Comparison of ENCODE assay signal across 2 cellular contexts in genomic region chr15:41689083-41689482, GRCh38.
TF ChIP-seq lines count a peak whose summit lies in the region.

No MANE protein-coding gene starts in this region.

TF ChIP-seq in HEK293, 187 proteins besides CTCF, POLR2A, EP300 and RAD21 (continued from another document):
- TF ChIP-seq PRDM10 (tag by site-specific recombination; IDR thresholded peaks at IDR 0.05) (peak; percentile 80), ZNF366 (tag by site-specific recombination; conservative IDR thresholded peaks at IDR 0.05) (peak; percentile 70), ZNF530 (tag by site-specific recombination; IDR thresholded peaks at IDR 0.05; ENCODE audit: low read depth) (no peak)

TF ChIP-seq in K562, 482 proteins besides CTCF, POLR2A, EP300 and RAD21 (continued from another document and continues in another):
- no peak for TF ChIP-seq JUND (IDR thresholded peaks at IDR 0.05; ENCODE audit: borderline replicate concordance, low read depth, low read length)
- no peak for TF ChIP-seq JUND (tag; IDR thresholded peaks at IDR 0.05; ENCODE audit: borderline replicate concordance, low read depth, low read length)
- TF ChIP-seq CBX2 (IDR thresholded peaks at IDR 0.05; ENCODE audit: insufficient read depth, low read length, poor library complexity, severe bottlenecking) = no peak
- TF ChIP-seq ZNF699 (CRISPR knock-in tag; IDR thresholded peaks at IDR 0.05; ENCODE audit: insufficient replicate concordance) = no peak
- TF ChIP-seq ELF4 (CRISPR knock-in tag; IDR thresholded peaks at IDR 0.05) = 0 out of 2 replicates have a peak, but pooled peaks have one; percentile 15
- no peak for TF ChIP-seq PHF8 (IDR thresholded peaks at IDR 0.05; ENCODE audit: borderline replicate concordance, low read length)
- 0 out of 2 replicates have a peak, but pooled peaks have one; percentile 35 for TF ChIP-seq OTX1 (CRISPR knock-in tag; IDR thresholded peaks at IDR 0.05)
- TF ChIP-seq MED1 (CRISPR knock-in tag; IDR thresholded peaks at IDR 0.05; ENCODE audit: borderline replicate concordance) = no peak
- no peak for TF ChIP-seq NFXL1 (CRISPR knock-in tag; IDR thresholded peaks at IDR 0.05)
- 0 out of 2 replicates have a peak, but pooled peaks have one; percentile 16 for TF ChIP-seq MYBL2 (IDR thresholded peaks at IDR 0.05; ENCODE audit: low read depth)
- no peak for TF ChIP-seq MYBL2 (CRISPR knock-in tag; IDR thresholded peaks at IDR 0.05; ENCODE audit: borderline replicate concordance)
- TF ChIP-seq ZNF444 (CRISPR knock-in tag; IDR thresholded peaks at IDR 0.05) = no peak
- no peak for TF ChIP-seq BCOR (IDR thresholded peaks at IDR 0.05)
- TF ChIP-seq HDAC1 (IDR thresholded peaks at IDR 0.05) = no peak
- TF ChIP-seq NCOA4 (IDR thresholded peaks at IDR 0.05; ENCODE audit: partially characterized antibody) = peak; percentile 40
- no peak for TF ChIP-seq ZNF586 (CRISPR knock-in tag; conservative IDR thresholded peaks at IDR 0.05)
- no peak for TF ChIP-seq BCL6 (CRISPR knock-in tag; IDR thresholded peaks at IDR 0.05)
- TF ChIP-seq ZBTB26 (CRISPR knock-in tag; IDR thresholded peaks at IDR 0.05) = peak; percentile 69; the same call in 1 of the 2 replicates
- no peak for TF ChIP-seq RB1 (IDR thresholded peaks at IDR 0.05; ENCODE audit: low read depth)
- no peak for TF ChIP-seq MTA3 (IDR thresholded peaks at IDR 0.05; ENCODE audit: borderline replicate concordance)
- TF ChIP-seq, protein P1, sequence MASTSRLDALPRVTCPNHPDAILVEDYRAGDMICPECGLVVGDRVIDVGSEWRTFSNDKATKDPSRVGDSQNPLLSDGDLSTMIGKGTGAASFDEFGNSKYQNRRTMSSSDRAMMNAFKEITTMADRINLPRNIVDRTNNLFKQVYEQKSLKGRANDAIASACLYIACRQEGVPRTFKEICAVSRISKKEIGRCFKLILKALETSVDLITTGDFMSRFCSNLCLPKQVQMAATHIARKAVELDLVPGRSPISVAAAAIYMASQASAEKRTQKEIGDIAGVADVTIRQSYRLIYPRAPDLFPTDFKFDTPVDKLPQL (IDR thresholded peaks at IDR 0.05; ENCODE audit: extremely low read depth, insufficient read length) = no peak
- no peak for TF ChIP-seq ZNF76 (CRISPR knock-in tag; IDR thresholded peaks at IDR 0.05; ENCODE audit: borderline replicate concordance)
- TF ChIP-seq LARP7 (IDR thresholded peaks at IDR 0.05) = peak; percentile 23; the same call in 1 of the 2 replicates
- TF ChIP-seq ZNF124 (CRISPR knock-in tag; IDR thresholded peaks at IDR 0.05) = no peak
- peak in 1 of 2 experiments; percentile 62; a peak in 1 of 4 replicates for TF ChIP-seq FOXK2 (conservative IDR thresholded peaks at IDR 0.05 in 1 of 2, IDR thresholded peaks at IDR 0.05 in 1 of 2; ENCODE audit: low read depth in 2 of 2)
- no peak for TF ChIP-seq TARDBP (IDR thresholded peaks at IDR 0.05)
- TF ChIP-seq MLLT1 (IDR thresholded peaks at IDR 0.05) = peak; percentile 50 to 76; a peak in 2 of 4 replicates
- no peak for TF ChIP-seq ZBTB11 (CRISPR knock-in tag; IDR thresholded peaks at IDR 0.05)
- TF ChIP-seq, protein P2, sequence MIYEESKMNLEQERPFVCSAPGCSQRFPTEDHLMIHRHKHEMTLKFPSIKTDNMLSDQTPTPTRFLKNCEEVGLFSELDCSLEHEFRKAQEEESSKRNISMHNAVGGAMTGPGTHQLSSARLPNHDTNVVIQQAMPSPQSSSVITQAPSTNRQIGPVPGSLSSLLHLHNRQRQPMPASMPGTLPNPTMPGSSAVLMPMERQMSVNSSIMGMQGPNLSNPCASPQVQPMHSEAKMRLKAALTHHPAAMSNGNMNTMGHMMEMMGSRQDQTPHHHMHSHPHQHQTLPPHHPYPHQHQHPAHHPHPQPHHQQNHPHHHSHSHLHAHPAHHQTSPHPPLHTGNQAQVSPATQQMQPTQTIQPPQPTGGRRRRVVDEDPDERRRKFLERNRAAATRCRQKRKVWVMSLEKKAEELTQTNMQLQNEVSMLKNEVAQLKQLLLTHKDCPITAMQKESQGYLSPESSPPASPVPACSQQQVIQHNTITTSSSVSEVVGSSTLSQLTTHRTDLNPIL (CRISPR knock-in tag; IDR thresholded peaks at IDR 0.05) = no peak
- TF ChIP-seq GATAD2A (IDR thresholded peaks at IDR 0.05) = no peak
- no peak for TF ChIP-seq ZSCAN32 (CRISPR knock-in tag; IDR thresholded peaks at IDR 0.05)
- TF ChIP-seq, protein P3, sequence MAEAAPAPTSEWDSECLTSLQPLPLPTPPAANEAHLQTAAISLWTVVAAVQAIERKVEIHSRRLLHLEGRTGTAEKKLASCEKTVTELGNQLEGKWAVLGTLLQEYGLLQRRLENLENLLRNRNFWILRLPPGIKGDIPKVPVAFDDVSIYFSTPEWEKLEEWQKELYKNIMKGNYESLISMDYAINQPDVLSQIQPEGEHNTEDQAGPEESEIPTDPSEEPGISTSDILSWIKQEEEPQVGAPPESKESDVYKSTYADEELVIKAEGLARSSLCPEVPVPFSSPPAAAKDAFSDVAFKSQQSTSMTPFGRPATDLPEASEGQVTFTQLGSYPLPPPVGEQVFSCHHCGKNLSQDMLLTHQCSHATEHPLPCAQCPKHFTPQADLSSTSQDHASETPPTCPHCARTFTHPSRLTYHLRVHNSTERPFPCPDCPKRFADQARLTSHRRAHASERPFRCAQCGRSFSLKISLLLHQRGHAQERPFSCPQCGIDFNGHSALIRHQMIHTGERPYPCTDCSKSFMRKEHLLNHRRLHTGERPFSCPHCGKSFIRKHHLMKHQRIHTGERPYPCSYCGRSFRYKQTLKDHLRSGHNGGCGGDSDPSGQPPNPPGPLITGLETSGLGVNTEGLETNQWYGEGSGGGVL (CRISPR knock-in tag; IDR thresholded peaks at IDR 0.05) = no peak
- TF ChIP-seq EP400 (IDR thresholded peaks at IDR 0.05) = peak; percentile 18; the same call in 1 of the 2 replicates
- TF ChIP-seq ZMIZ1 (IDR thresholded peaks at IDR 0.05; ENCODE audit: low read depth in 2 of 2, low read length in 2 of 2) = no peak
- no peak for TF ChIP-seq RBM15 (IDR thresholded peaks at IDR 0.05; ENCODE audit: insufficient read depth, low read length)
- TF ChIP-seq TAF7 (tag; IDR thresholded peaks at IDR 0.05) = no peak
- TF ChIP-seq NBN (IDR thresholded peaks at IDR 0.05; ENCODE audit: low read depth) = no peak
- TF ChIP-seq ZKSCAN8 (CRISPR knock-in tag; IDR thresholded peaks at IDR 0.05) = no peak
- no peak for TF ChIP-seq ZNF184 (CRISPR knock-in tag; IDR thresholded peaks at IDR 0.05)
- peak; percentile 46 for TF ChIP-seq ARHGAP35 (IDR thresholded peaks at IDR 0.05; ENCODE audit: partially characterized antibody)
- no peak for TF ChIP-seq POLR3A (IDR thresholded peaks at IDR 0.05; ENCODE audit: borderline replicate concordance, extremely low read depth, insufficient read depth, insufficient read length)
- TF ChIP-seq, protein P4, sequence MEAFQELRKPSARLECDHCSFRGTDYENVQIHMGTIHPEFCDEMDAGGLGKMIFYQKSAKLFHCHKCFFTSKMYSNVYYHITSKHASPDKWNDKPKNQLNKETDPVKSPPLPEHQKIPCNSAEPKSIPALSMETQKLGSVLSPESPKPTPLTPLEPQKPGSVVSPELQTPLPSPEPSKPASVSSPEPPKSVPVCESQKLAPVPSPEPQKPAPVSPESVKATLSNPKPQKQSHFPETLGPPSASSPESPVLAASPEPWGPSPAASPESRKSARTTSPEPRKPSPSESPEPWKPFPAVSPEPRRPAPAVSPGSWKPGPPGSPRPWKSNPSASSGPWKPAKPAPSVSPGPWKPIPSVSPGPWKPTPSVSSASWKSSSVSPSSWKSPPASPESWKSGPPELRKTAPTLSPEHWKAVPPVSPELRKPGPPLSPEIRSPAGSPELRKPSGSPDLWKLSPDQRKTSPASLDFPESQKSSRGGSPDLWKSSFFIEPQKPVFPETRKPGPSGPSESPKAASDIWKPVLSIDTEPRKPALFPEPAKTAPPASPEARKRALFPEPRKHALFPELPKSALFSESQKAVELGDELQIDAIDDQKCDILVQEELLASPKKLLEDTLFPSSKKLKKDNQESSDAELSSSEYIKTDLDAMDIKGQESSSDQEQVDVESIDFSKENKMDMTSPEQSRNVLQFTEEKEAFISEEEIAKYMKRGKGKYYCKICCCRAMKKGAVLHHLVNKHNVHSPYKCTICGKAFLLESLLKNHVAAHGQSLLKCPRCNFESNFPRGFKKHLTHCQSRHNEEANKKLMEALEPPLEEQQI (IDR thresholded peaks at IDR 0.05) = no peak
- TF ChIP-seq POLR2AphosphoS2 (IDR thresholded peaks at IDR 0.05; ENCODE audit: low read length) = no peak
- TF ChIP-seq, protein P5, sequence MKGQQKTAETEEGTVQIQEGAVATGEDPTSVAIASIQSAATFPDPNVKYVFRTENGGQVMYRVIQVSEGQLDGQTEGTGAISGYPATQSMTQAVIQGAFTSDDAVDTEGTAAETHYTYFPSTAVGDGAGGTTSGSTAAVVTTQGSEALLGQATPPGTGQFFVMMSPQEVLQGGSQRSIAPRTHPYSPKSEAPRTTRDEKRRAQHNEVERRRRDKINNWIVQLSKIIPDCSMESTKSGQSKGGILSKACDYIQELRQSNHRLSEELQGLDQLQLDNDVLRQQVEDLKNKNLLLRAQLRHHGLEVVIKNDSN (CRISPR knock-in tag; IDR thresholded peaks at IDR 0.05) = no peak
